25 cellular contexts compared by ENCODE assay signal in genomic region chr10:133209117-133209516, GRCh38. TPM values are rescaled to one million over a fixed set of nuclear protein-coding genes. Genes with fewer than 3 reads are reported as not detected.
"Had no signal": no experiment of that assay in that cellular context is flagged by ENCODE, and none has a peak within 500 bp of the region (broad histone marks: within the 10 kb centered on the region; RNA-seq: fewer than 3 reads in every experiment).

No MANE protein-coding gene starts in this region.

- H3K4me1 ChIP-seq: SJCRH30 had no signal

- H3K36me3 ChIP-seq: SJCRH30 had no signal

- FAIRE-seq: K562 had no signal

- H3K9me3 ChIP-seq: SJCRH30 had no signal

- DNase-seq: Kasumi-1, MM.1S, NCI-H1092 treated with DMSO at 0.1 percent for 48 hours, NCI-H1436, NCI-H187, NCI-H2029, NCI-H2081 treated with DMSO at 0.1 percent for 48 hours, NCI-H2171, NCI-H226, NCI-H446, NCI-H510A, NCI-H524 treated with DMSO at 0.1 percent for 48 hours, NCI-H69, NCI-H774, PC-3, SHP77 treated with DMSO at 0.1 percent for 48 hours, SJCRH30 had no signal

- H3K9ac ChIP-seq: KMS-11 had no signal

- H3K4me2 ChIP-seq: KMS-11 had no signal

- ATAC-seq: K562, Panc1, PC-3, SK-N-SH treated with all-trans-retinoic acid at 6 μM for 48 hours had no signal

- H3K4me3 ChIP-seq: K562, SJCRH30 had no signal

- H3K27me3 ChIP-seq: SJCRH30 had no signal

- H3K27ac ChIP-seq: KMS-11, RWPE1, SJCRH30 had no signal

RNA-seq across cellular contexts. Expression of gene UTF1, which starts 20.9 kb away (rescaled TPM):
- total RNA-seq: HT-29, M059J, PC-3, SJCRH30 had no signal
- polyA plus RNA-seq: IgD-negative memory B cell had no signal

RNA-seq across cellular contexts. Expression of gene VENTX, which starts 28.5 kb away (rescaled TPM):
- total RNA-seq: HT-29, M059J, PC-3 had no signal
- polyA plus RNA-seq: IgD-negative memory B cell had no signal

RNA-seq across cellular contexts. Expression of gene KNDC1, which starts 49.1 kb away (rescaled TPM):
- total RNA-seq: M059J, PC-3 had no signal
